Comparison of ENCODE assay signal across 8 cellular contexts in the genomic region with DNA sequence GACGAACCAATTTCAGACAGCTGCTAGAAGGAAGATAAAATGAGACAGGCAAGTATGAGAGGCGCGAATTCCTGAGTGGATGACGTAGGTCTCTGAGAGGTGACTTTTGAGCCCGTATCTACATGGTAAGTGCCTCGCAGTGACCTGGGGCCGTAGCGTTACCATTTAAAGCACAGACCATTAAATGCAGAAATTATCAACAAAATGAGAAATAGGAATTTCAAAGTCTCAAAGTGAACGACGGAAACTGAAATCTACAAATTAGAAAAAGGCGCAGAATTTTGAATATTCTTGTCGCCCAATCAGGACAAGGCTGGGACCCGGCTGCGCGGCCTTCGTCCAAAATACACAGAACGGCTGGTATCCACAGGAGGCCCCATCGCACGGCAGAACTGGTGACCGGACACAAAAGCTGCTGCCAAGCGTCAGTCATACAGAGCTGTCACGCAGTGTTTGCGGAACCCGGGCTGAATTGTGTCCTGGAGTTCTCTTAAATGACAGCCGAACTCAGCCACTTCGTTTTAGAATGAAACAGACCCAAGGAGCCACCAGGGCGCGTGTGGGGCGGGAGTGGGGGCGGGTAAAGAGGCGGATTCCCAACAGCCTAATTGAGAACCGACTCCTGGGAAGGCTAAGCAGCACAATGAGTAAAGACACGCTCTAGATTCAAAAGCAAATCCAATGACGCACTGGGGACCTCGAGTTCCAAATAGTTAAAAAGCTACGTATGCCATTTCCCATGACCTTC. TPM values are rescaled to one million over a fixed set of nuclear protein-coding genes. Genes with fewer than 3 reads are reported as not detected.
DNase-seq lines count a peak whose midpoint lies in the region; ATAC-seq and TF ChIP-seq lines count a peak whose summit lies in the region.

No MANE protein-coding gene starts in this region.

- peak overlapping the region; percentile 71 for H3K56ac ChIP-seq in IMR-90 (ENCODE audit: extremely low read depth, insufficient read depth, low read length)

- H3F3A ChIP-seq in OCI-LY1 (ENCODE audit: insufficient read depth, low read length): peaks cover 8% of the 10 kb centered on the region

- peak overlapping the region; percentile 49 for H3K4ac ChIP-seq in IMR-90 (ENCODE audit: low read depth, low read length)

- H3K9me3 Mint-ChIP-seq in CD8-positive, alpha-beta T cell: no peaks in the 10 kb centered on the region

- H2BK15ac ChIP-seq in IMR-90 (ENCODE audit: low read depth, low read length): no peak overlapping the region; the same call in 2 of the 3 replicates

- peak overlapping the region; percentile 13 for H4K91ac ChIP-seq in IMR-90 (ENCODE audit: insufficient read depth, low read depth, low read length)

- H3K23ac ChIP-seq in IMR-90 (ENCODE audit: low read depth, low read length): peak overlapping the region; percentile 90

- peaks cover 18% of the 10 kb centered on the region for H3K4me1 Mint-ChIP-seq in CD8-positive, alpha-beta T cell (ENCODE audit: low read depth)

- H3K9ac ChIP-seq in IMR-90 (ENCODE audit: low read depth, low read length) (peak overlapping the region; percentile 64), OCI-LY1 (ENCODE audit: low read length) (peak overlapping the region; percentile 95)

- no peaks in the 10 kb centered on the region for H3K27me3 ChIP-seq in CD8-positive, alpha-beta T cell (ENCODE audit: insufficient read depth, low read length)
- H3K27me3 ChIP-seq in IMR-90 (ENCODE audit: control insufficient read depth, insufficient read depth, low read length) (no peaks in the 10 kb centered on the region), OCI-LY1 (ENCODE audit: insufficient read depth, low read length) (no peaks in the 10 kb centered on the region)

- H3K79me2 ChIP-seq in OCI-LY1 (ENCODE audit: insufficient read depth, low read length): no peaks in the 10 kb centered on the region

- peaks cover 3 to 19% of the 10 kb centered on the region in 2 experiments for H3K79me1 ChIP-seq in IMR-90 (ENCODE audit: low read depth in 1 of 2, low read length in 2 of 2)

- H3K4me2 ChIP-seq in IMR-90 (ENCODE audit: low read depth, low read length) (peak overlapping the region; percentile 97), OCI-LY1 (ENCODE audit: low read length) (peak overlapping the region; percentile 98)

- DNase-seq in CD8-positive, alpha-beta T cell: peak; percentile 37 to 76 (median 59)
- DNase-seq in IMR-90 (peak; percentile 84), activated T-cell treated with anti-CD3 and anti-CD28 coated beads for 48 hours (ENCODE audit: low read depth) (peak; percentile 69), erythroblast (lab: John Stamatoyannopoulos, UW) (peak; percentile 94 to 95), mucosa of descending colon (peak; percentile 86 to 91 (median 88))
- DNase-seq in stimulated activated CD8-positive, alpha-beta memory T cell treated with anti-CD3 and anti-CD28 coated beads, Interleukin-7, amount 100 ng/mL, for 1 hour (ENCODE audit: low read depth in 2 of 2): peak; percentile 16 to 24

- ATAC-seq in CD8-positive, alpha-beta T cell: peak; percentile 3
- peak; percentile 18 for ATAC-seq in IMR-90 (ENCODE audit: low read depth)
- ATAC-seq in mucosa of descending colon: peak; percentile 39
- ATAC-seq in GM21619 (IDR thresholded peaks at IDR 0.05; ENCODE audit: unreplicated experiment): no peak

- POLR2A ChIA-PET in CD8-positive, alpha-beta T cell (lab: Charles Lee): interaction anchor here (0.6 to 7.1 kb wide), 17 partner anchors 8 to 845 kb away, joined by 3 to 168 read pairs (median 18); partner anchors contain the start of genes ANP32E, BOLA1, ENSA and OTUD7B
- POLR2A ChIA-PET in IMR-90 (lab: Charles Lee; ENCODE audit: unreplicated experiment): interaction anchor here (0.6 to 2.9 kb wide), 4 partner anchors 37 to 725 kb away, joined by 3 to 16 read pairs (median 4); no protein-coding TSS in a partner anchor

- peaks cover 15% of the 10 kb centered on the region for H4K20me1 ChIP-seq in IMR-90 (ENCODE audit: insufficient read depth, low read length)
- no peaks in the 10 kb centered on the region for H4K20me1 ChIP-seq in OCI-LY1 (ENCODE audit: insufficient read depth, low read length)

- no peak for TF ChIP-seq CTCF in CD8-positive, alpha-beta T cell (IDR thresholded peaks at IDR 0.05)
- TF ChIP-seq CTCF in IMR-90 (conservative IDR thresholded peaks at IDR 0.05; ENCODE audit: low read depth, low read length) (no peak), OCI-LY1 (IDR thresholded peaks at IDR 0.05; ENCODE audit: low read length) (no peak), mucosa of descending colon (IDR thresholded peaks at IDR 0.05) (no peak)

- peak overlapping the region; percentile 22 to 47; a peak in 2 of 4 replicates for H4K8ac ChIP-seq in IMR-90 (ENCODE audit: low read depth in 2 of 2, low read length in 2 of 2)

- H3K14ac ChIP-seq in IMR-90 (replicated peaks; ENCODE audit: low read depth, low read length): peak overlapping the region; percentile 85

- no TSS peak for BruUV-seq in IMR-90 (replicated peaks; lab: Mats Ljungman, UMichigan)

- H3K9me3 ChIP-seq in CD8-positive, alpha-beta T cell (ENCODE audit: low read length): no peaks in the 10 kb centered on the region
- H3K9me3 ChIP-seq in IMR-90 (ENCODE audit: control insufficient read depth, insufficient read depth, low read length) (no peaks in the 10 kb centered on the region), OCI-LY1 (ENCODE audit: low read length) (no peaks in the 10 kb centered on the region), mucosa of descending colon (no peaks in the 10 kb centered on the region)

- no peak overlapping the region for H3K4me3 Mint-ChIP-seq in CD8-positive, alpha-beta T cell

- intact Hi-C loops in CD8-positive, alpha-beta T cell (cut with DNase I, micrococcal nuclease): no loop called here
- intact Hi-C loops in IMR-90 (cut with micrococcal nuclease) (no loop called here), mucosa of descending colon (cut with DNase I, micrococcal nuclease) (no loop called here)

- 0% methylated on average over 16 of the region's 36 CpGs; no CpG with 5 or more reads in 1 of the 2 experiments for WGBS in IMR-90 (ENCODE audit: extremely low coverage in 2 of 2, insufficient read length in 1 of 2), 2 experiments

- no peaks in the 10 kb centered on the region for H3K27me3 Mint-ChIP-seq in CD8-positive, alpha-beta T cell (ENCODE audit: low read depth)

- CTCF ChIA-PET in CD8-positive, alpha-beta T cell (lab: Charles Lee): interaction anchor here (0.9 to 1.8 kb wide), 2 partner anchors 40 to 42 kb away, joined by 3 to 5 read pairs; no protein-coding TSS in a partner anchor
- CTCF ChIA-PET in IMR-90 (lab: Yijun Ruan, JAX): no interaction called here

- peak overlapping the region; percentile 53 for H2BK5ac ChIP-seq in IMR-90 (ENCODE audit: low read depth, low read length, poor library complexity, severe bottlenecking)

- dilution Hi-C loops in IMR-90 (cut with HindIII; ENCODE audit: low sequenced_read_pairs, unreplicated experiment): no loop called here

- H2AK9ac ChIP-seq in IMR-90 (replicated peaks; ENCODE audit: low read depth, low read length, poor library complexity): peak overlapping the region; percentile 49

- no peaks in the 10 kb centered on the region for H3K9me2 ChIP-seq in OCI-LY1 (ENCODE audit: low read depth, low read length)

- peak overlapping the region; percentile 12; the same call in 1 of the 2 replicates for H3K18ac ChIP-seq in IMR-90 (ENCODE audit: low read depth, low read length)

- no peak overlapping the region for H2BK20ac ChIP-seq in IMR-90 (ENCODE audit: low read depth, low read length)

- H3K9me1 ChIP-seq in IMR-90 (ENCODE audit: insufficient read depth, low read length): no peaks in the 10 kb centered on the region

- peak overlapping the region; percentile 46 for H2AK5ac ChIP-seq in IMR-90 (ENCODE audit: low read depth, low read length)

- peaks cover 2% of the 10 kb centered on the region for H3K36me3 Mint-ChIP-seq in CD8-positive, alpha-beta T cell

- H3K27ac ChIP-seq in CD8-positive, alpha-beta T cell (ENCODE audit: low read depth, low read length): peak overlapping the region; percentile 95
- H3K27ac ChIP-seq in IMR-90 (ENCODE audit: insufficient read depth, low read length): peak overlapping the region; percentile 65
- peak overlapping the region; percentile 99 for H3K27ac ChIP-seq in OCI-LY1 (ENCODE audit: low read depth, low read length, poor library complexity, severe bottlenecking)

- H3K27ac Mint-ChIP-seq in CD8-positive, alpha-beta T cell: no peak overlapping the region

- no peaks in the 10 kb centered on the region for H3K36me3 ChIP-seq in CD8-positive, alpha-beta T cell (ENCODE audit: insufficient read depth, low read length)
- H3K36me3 ChIP-seq in IMR-90 (ENCODE audit: control insufficient read depth, insufficient read depth, low read length) (no peaks in the 10 kb centered on the region), OCI-LY1 (ENCODE audit: insufficient read depth, low read length) (no peaks in the 10 kb centered on the region), mucosa of descending colon (ENCODE audit: low read depth) (peaks cover 4% of the 10 kb centered on the region)

- in situ Hi-C loops in IMR-90 (cut with MboI; ENCODE audit: low sequenced_read_pairs): no loop called here

- no peak for TF ChIP-seq RAD21 in IMR-90 (IDR thresholded peaks at IDR 0.05; ENCODE audit: low read length)

- peaks cover 33% of the 10 kb centered on the region for H3K4me1 ChIP-seq in CD8-positive, alpha-beta T cell (ENCODE audit: insufficient read depth, low read length)
- H3K4me1 ChIP-seq in IMR-90 (ENCODE audit: control insufficient read depth, insufficient read depth, low read length) (peaks cover 3% of the 10 kb centered on the region; the same call in 1 of the 2 replicates), OCI-LY1 (ENCODE audit: insufficient read depth, low read length, severe bottlenecking) (peaks cover 31% of the 10 kb centered on the region), mucosa of descending colon (ENCODE audit: low read depth) (peaks cover 12% of the 10 kb centered on the region)

- H2AFZ ChIP-seq in IMR-90 (replicated peaks; ENCODE audit: low read length, poor library complexity) (peak overlapping the region; percentile 75), OCI-LY1 (ENCODE audit: low read length) (no peak overlapping the region)

- no peak overlapping the region for H4K5ac ChIP-seq in IMR-90 (ENCODE audit: low read depth, low read length)

- H3K4me3 ChIP-seq in CD8-positive, alpha-beta T cell (ENCODE audit: low read depth, low read length): peak overlapping the region; percentile 69
- peak overlapping the region; percentile 47 for H3K4me3 ChIP-seq in IMR-90 (ENCODE audit: insufficient read depth, low read depth, low read length)
- peak overlapping the region; percentile 73 for H3K4me3 ChIP-seq in OCI-LY1 (ENCODE audit: low read depth, low read length, poor library complexity, severe bottlenecking)
- peak overlapping the region; percentile 52 for H3K4me3 ChIP-seq in mucosa of descending colon

- peak overlapping the region; percentile 43; the same call in 1 of the 2 replicates for H2BK120ac ChIP-seq in IMR-90 (ENCODE audit: low read depth, low read length)

- TF ChIP-seq POLR2A in IMR-90 (IDR thresholded peaks at IDR 0.05; ENCODE audit: low read depth, low read length): peak; percentile 91
- peak; percentile 67 for TF ChIP-seq POLR2A in erythroblast (IDR thresholded peaks at IDR 0.05; ENCODE audit: low read length)

RNA-seq across cellular contexts. Expression of gene BOLA1, which starts 13.8 kb away (rescaled TPM):
- 1 to 10 TPM; 3.3 to 4.0 TPM for total RNA-seq in CD8-positive, alpha-beta T cell
- total RNA-seq in IMR-90 (2012; rRNA removed) (3.4 and 4.4 TPM in 2 replicates), mucosa of descending colon (10 to 100 TPM; 10.7 to 18.1 (median 13.2) TPM)
- polyA plus RNA-seq in IMR-90 (2012; rRNA removed): 12.6 and 14.2 TPM in 2 replicates
- polyA plus RNA-seq in IMR-90 (2012; cell fraction: cytosol; rRNA removed): 19.5 and 20.0 TPM in 2 replicates
- 14.7 and 18.9 TPM in 2 replicates for polyA plus RNA-seq in IMR-90 (2012; cell fraction: nucleus; rRNA removed; ENCODE audit: low replicate concordance)

RNA-seq across cellular contexts. Expression of gene SV2A, which starts 32.1 kb away (rescaled TPM):
- 1 to 10 TPM; 2.9 to 3.3 TPM for total RNA-seq in CD8-positive, alpha-beta T cell
- total RNA-seq in IMR-90 (2012; rRNA removed) (15.4 and 16.4 TPM in 2 replicates), mucosa of descending colon (1 to 10 TPM in 2 of 3 donors, under 1 TPM in 1; 0.69 to 7.6 (median 1.7) TPM)
- polyA plus RNA-seq in IMR-90 (2012; rRNA removed): 18.1 and 19.6 TPM in 2 replicates
- 14.5 and 15.6 TPM in 2 replicates for polyA plus RNA-seq in IMR-90 (2012; cell fraction: cytosol; rRNA removed)
- polyA plus RNA-seq in IMR-90 (2012; cell fraction: nucleus; rRNA removed; ENCODE audit: low replicate concordance): 22.0 and 25.1 TPM in 2 replicates

RNA-seq across cellular contexts. Expression of gene SF3B4, which starts 42.1 kb away (rescaled TPM):
- total RNA-seq in CD8-positive, alpha-beta T cell: 10 to 100 TPM; 52.0 to 59.1 TPM
- total RNA-seq in IMR-90 (2012; rRNA removed): 6.6 and 11.4 TPM in 2 replicates
- polyA plus RNA-seq in IMR-90 (2012; rRNA removed): 62.6 and 64.4 TPM in 2 replicates
- 29.9 and 58.3 TPM in 2 replicates for polyA plus RNA-seq in IMR-90 (2012; cell fraction: cytosol; rRNA removed)
- 49.8 and 67.0 TPM in 2 replicates for polyA plus RNA-seq in IMR-90 (2012; cell fraction: nucleus; rRNA removed; ENCODE audit: low replicate concordance)
- 10 to 100 TPM; 60.7 to 67.4 (median 64.2) TPM for total RNA-seq in mucosa of descending colon

RNA-seq across cellular contexts. Expression of gene MTMR11, which starts 51.1 kb away (rescaled TPM):
- under 1 TPM in 1 of 2 experiments, not detected in 1; 0.14 TPM for total RNA-seq in CD8-positive, alpha-beta T cell
- total RNA-seq in IMR-90 (2012; rRNA removed) (1.7 and 2.0 TPM in 2 replicates), mucosa of descending colon (100 to 1,000 TPM; 151 to 409 (median 217) TPM)
- 14.3 and 14.6 TPM in 2 replicates for polyA plus RNA-seq in IMR-90 (2012; rRNA removed)
- polyA plus RNA-seq in IMR-90 (2012; cell fraction: cytosol; rRNA removed): 4.5 and 6.0 TPM in 2 replicates
- 64.8 and 76.3 TPM in 2 replicates for polyA plus RNA-seq in IMR-90 (2012; cell fraction: nucleus; rRNA removed; ENCODE audit: low replicate concordance)

Comparison
In these comparisons a context has a peak if more than half of its experiments do, and no peak if none do; other contexts are left out.
1. DNase-seq: peak in every context shown above with its lines; median percentile 94 in erythroblast; 88 in mucosa of descending colon; 84 in IMR-90; 69 in activated T-cell treated with anti-CD3 and anti-CD28 coated beads for 48 hours; 59 in CD8-positive, alpha-beta T cell; 20 in stimulated activated CD8-positive, alpha-beta memory T cell treated with anti-CD3 and anti-CD28 coated beads, Interleukin-7, amount 100 ng/mL, for 1 hour.